In the genomic region with DNA sequence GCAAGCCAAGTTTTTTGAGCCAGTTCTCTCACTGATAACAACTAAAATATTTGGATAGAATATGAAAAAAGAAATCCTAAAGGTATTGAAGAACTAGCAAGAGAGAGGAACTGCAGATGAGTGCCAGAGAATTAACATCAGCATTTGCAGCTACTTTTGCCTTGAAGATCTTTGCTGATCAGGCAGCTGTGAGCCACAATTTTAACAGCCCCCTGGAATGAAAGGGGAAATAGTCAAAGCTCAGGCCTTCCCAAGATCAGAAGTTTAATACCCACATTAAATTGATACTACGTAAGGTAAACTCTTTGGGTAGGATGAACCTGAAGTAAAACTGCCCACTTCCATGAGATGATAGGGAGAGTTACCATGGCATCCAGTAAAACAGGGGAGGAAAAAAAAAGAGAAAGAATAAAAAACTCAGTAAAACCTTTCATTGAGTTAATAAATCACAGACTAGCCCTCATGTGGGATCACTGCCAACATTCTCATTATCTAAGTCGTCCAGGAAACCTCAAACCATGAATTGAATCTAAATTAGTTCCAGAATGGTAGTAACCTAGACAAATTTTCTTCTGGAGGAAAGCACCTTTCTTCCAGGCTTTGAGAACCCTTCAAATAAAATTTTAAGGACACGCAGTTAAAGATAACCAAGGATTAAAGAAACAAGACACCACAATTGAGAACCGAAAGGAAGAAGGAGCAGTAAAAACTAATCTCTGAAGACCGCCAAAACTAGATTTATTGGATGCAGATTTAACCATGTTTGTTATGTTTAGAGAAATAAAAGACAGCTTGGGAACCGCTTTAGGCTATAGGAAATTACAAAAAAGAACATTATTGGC, we compare ENCODE assay signal across 9 cellular contexts. TPM values are rescaled to one million over a fixed set of nuclear protein-coding genes. Genes with fewer than 3 reads are reported as not detected.
DNase-seq lines count a peak whose midpoint lies in the region; ATAC-seq and TF ChIP-seq lines count a peak whose summit lies in the region.
"Had no signal": no experiment of that assay in that cellular context is flagged by ENCODE, and none has a peak within 500 bp of the region (broad histone marks: within the 10 kb centered on the region; RNA-seq: fewer than 3 reads in every experiment).

No MANE protein-coding gene starts in this region.

- ATAC-seq in left lobe of liver (peak; percentile 66), GM19395 (IDR thresholded peaks at IDR 0.05; ENCODE audit: unreplicated experiment) (no peak), GM18520 (IDR thresholded peaks at IDR 0.05; ENCODE audit: unreplicated experiment) (no peak), HG03045 (IDR thresholded peaks at IDR 0.05; ENCODE audit: unreplicated experiment) (no peak), GM18873 (IDR thresholded peaks at IDR 0.05; ENCODE audit: low FRiP score, unreplicated experiment) (no peak)

- peak; percentile 17 for DNase-seq in AG08396 (ENCODE audit: low spot score)
- peak; percentile 52 for DNase-seq in HT-29 (ENCODE audit: low spot score)
- peak; percentile 97 for DNase-seq in astrocyte of the cerebellum (ENCODE audit: low read depth)
- DNase-seq in left lobe of liver (ENCODE audit: low spot score), result no peak
- DNase-seq: activated effector memory CD4-positive, alpha-beta T cell treated with Interleukin-2 at 50 U/mL for 16 hours had no signal

- TF ChIP-seq CTCF in astrocyte of the cerebellum (IDR thresholded peaks at IDR 0.05; ENCODE audit: low read depth, low read length, missing control alignments), result no peak

- in situ Hi-C loops in astrocyte of the cerebellum (cut with HindIII; ENCODE audit: low sequenced_read_pairs), result no loop called here

- no peak overlapping the region for H3K4me3 ChIP-seq in astrocyte of the cerebellum (ENCODE audit: low read depth, low read length)

RNA-seq across cellular contexts. Expression of gene SCP2, which starts 28.3 kb away (rescaled TPM):
- total RNA-seq in HT-29 (2014; rRNA removed; shearing (Covaris generic)), result 48.1 and 48.7 TPM in 2 replicates
- total RNA-seq in left lobe of liver, result 796 TPM

RNA-seq across cellular contexts. Expression of gene ECHDC2, which starts 33.8 kb away (rescaled TPM):
- total RNA-seq in HT-29 (2014; rRNA removed; shearing (Covaris generic)), result 46.5 and 47.6 TPM in 2 replicates
- 966 TPM for total RNA-seq in left lobe of liver

Comparison
In these comparisons a context has a peak if more than half of its experiments do, and no peak if none do; other contexts are left out.
1. RNA of gene SCP2, which starts 28.3 kb away (total RNA-seq): 796 TPM in left lobe of liver (single experiment); 48.1 to 48.7 TPM in HT-29; every median in the first group is over 10 times any median in the second.
2. RNA of gene ECHDC2, which starts 33.8 kb away (total RNA-seq): 966 TPM in left lobe of liver (single experiment); 46.5 to 47.6 TPM in HT-29; every median in the first group is over 10 times any median in the second.